In genomic region chr4:185787926-185788679, GRCh38 we compare ENCODE assay signal across 25 cellular contexts. TPM values are rescaled to one million over a fixed set of nuclear protein-coding genes. Genes with fewer than 3 reads are reported as not detected.
DNase-seq lines count a peak whose midpoint lies in the region; ATAC-seq, FAIRE-seq and TF ChIP-seq lines count a peak whose summit lies in the region.
"Had no signal": no experiment of that assay in that cellular context is flagged by ENCODE, and none has a peak within 500 bp of the region (broad histone marks: within the 10 kb centered on the region; RNA-seq: fewer than 3 reads in every experiment).

No MANE protein-coding gene starts in this region.

- ATAC-seq in GM18909 (IDR thresholded peaks at IDR 0.05; ENCODE audit: poor library complexity, unreplicated experiment), result peak; percentile 40
- ATAC-seq in gastrocnemius medialis, result no peak
- ATAC-seq: esophagus mucosa had no signal

- TF ChIP-seq POLR2A in gastrocnemius medialis (IDR thresholded peaks at IDR 0.05), result no peak

- no peak overlapping the region for H3K4me3 ChIP-seq in OCI-LY3 (ENCODE audit: low read length)
- no peak overlapping the region for H3K4me3 ChIP-seq in Karpas-422 (ENCODE audit: low read length)
- H3K4me3 ChIP-seq in coronary artery, result no peak overlapping the region
- no peak overlapping the region for H3K4me3 ChIP-seq in gastrocnemius medialis
- H3K4me3 ChIP-seq: lung, prostate gland, skin epidermis had no signal

- intact Hi-C loops in gastrocnemius medialis (cut with DNase I; ENCODE audit: low total_unique reads) (no loop called here), posterior vena cava (cut with DNase I) (no loop called here)

- no peak overlapping the region for H3K27ac ChIP-seq in OCI-LY3 (ENCODE audit: low read length)
- H3K27ac ChIP-seq in Karpas-422 (ENCODE audit: low read length), result no peak overlapping the region
- H3K27ac ChIP-seq in coronary artery, result no peak overlapping the region
- H3K27ac ChIP-seq in gastrocnemius medialis, result no peak overlapping the region
- H3K27ac ChIP-seq: C4-2B, prostate gland, skin epidermis had no signal

- H3K27me3 ChIP-seq in OCI-LY3 (ENCODE audit: low read depth, low read length), result no peaks in the 10 kb centered on the region
- no peaks in the 10 kb centered on the region for H3K27me3 ChIP-seq in Karpas-422 (ENCODE audit: low read length)
- peaks cover 0 to 3% (median 0%) of the 10 kb centered on the region in 3 donors for H3K27me3 ChIP-seq in gastrocnemius medialis

- H3K9me2 ChIP-seq in Karpas-422 (replicated peaks; ENCODE audit: insufficient read depth, low read length), result no peaks in the 10 kb centered on the region

- no peak overlapping the region for H3K9ac ChIP-seq in OCI-LY3 (ENCODE audit: low read length)
- H3K9ac ChIP-seq in Karpas-422 (ENCODE audit: low read length), result no peak overlapping the region

- peak; percentile 47 for FAIRE-seq in islet of Langerhans (lab: Jason Lieb, UNC)
- FAIRE-seq: frontal cortex, keratinocyte had no signal

- H3K4me2 ChIP-seq in OCI-LY3 (ENCODE audit: low read length) (0 out of 2 replicates have a peak overlapping the region, but pooled peaks have one; percentile 2), Karpas-422 (ENCODE audit: low read depth, low read length, poor library complexity, severe bottlenecking) (no peak overlapping the region)

- H3K79me2 ChIP-seq in OCI-LY3 (ENCODE audit: low read length) (no peaks in the 10 kb centered on the region), Karpas-422 (ENCODE audit: low read length) (no peaks in the 10 kb centered on the region)

- H2AFZ ChIP-seq in OCI-LY3 (ENCODE audit: low read depth, low read length) (no peak overlapping the region), Karpas-422 (ENCODE audit: low read length) (no peak overlapping the region)

- in situ Hi-C loops in gastrocnemius medialis (cut with MboI; ENCODE audit: low sequenced_read_pairs in 4 of 4), result no loop called here

- H4K20me1 ChIP-seq in OCI-LY3 (ENCODE audit: insufficient read depth, low read length), result no peaks in the 10 kb centered on the region
- no peaks in the 10 kb centered on the region for H4K20me1 ChIP-seq in Karpas-422 (ENCODE audit: insufficient read depth, low read depth, low read length)

- DNase-seq in NCI-H1092 treated with DMSO at 0.1 percent for 48 hours (lab: John Stamatoyannopoulos, UW) (peak; percentile 81), Karpas-422 (no peak), coronary artery (ENCODE audit: low spot score) (no peak), gastrocnemius medialis (no peak), posterior vena cava (ENCODE audit: low spot score) (no peak)
- DNase-seq: activated B cell treated with CpG ODN at 0.5 μM for 24 hours; activated CD4-positive, alpha-beta memory T cell treated with anti-CD3 and anti-CD28 coated beads for 36 hours; activated effector memory CD4-positive, alpha-beta T cell treated with anti-CD3 and anti-CD28 coated beads, Interleukin-2, amount 50 U/mL, for 16 hours; effector memory CD4-positive, alpha-beta T cell; GOT3; NCI-H1694; NCI-H446 treated with DMSO at 0.1 percent for 48 hours; RPMI8226; stimulated activated CD4-positive, alpha-beta T cell treated with anti-CD3 and anti-CD28 coated beads, Interleukin-1b, Interleukin-23, amount 100 ng/mL, for 48 hours; T-helper 9 cell had no signal

- H3K9me3 ChIP-seq in OCI-LY3 (ENCODE audit: insufficient read depth, low read length) (no peaks in the 10 kb centered on the region), Karpas-422 (ENCODE audit: low read length) (no peaks in the 10 kb centered on the region), gastrocnemius medialis (no peaks in the 10 kb centered on the region)
- H3K9me3 ChIP-seq: prostate gland had no signal

- no peaks in the 10 kb centered on the region for H3K36me3 ChIP-seq in OCI-LY3 (replicated peaks; ENCODE audit: low read depth, low read length)
- no peaks in the 10 kb centered on the region for H3K36me3 ChIP-seq in Karpas-422 (ENCODE audit: insufficient read depth, low read length)
- no peaks in the 10 kb centered on the region for H3K36me3 ChIP-seq in gastrocnemius medialis
- H3K36me3 ChIP-seq: prostate gland had no signal

- TF ChIP-seq CTCF in OCI-LY3 (IDR thresholded peaks at IDR 0.05; ENCODE audit: low read depth, low read length) (no peak), coronary artery (IDR thresholded peaks at IDR 0.05) (no peak), gastrocnemius medialis (IDR thresholded peaks at IDR 0.05 in 4 of 5, conservative IDR thresholded peaks at IDR 0.05 in 1 of 5) (no peak)

- H3K4me1 ChIP-seq in OCI-LY3 (ENCODE audit: low read length) (0 out of 2 replicates have a peak, but pooled peaks cover 4% of the 10 kb centered on the region), Karpas-422 (ENCODE audit: low read length) (no peaks in the 10 kb centered on the region), gastrocnemius medialis (no peaks in the 10 kb centered on the region)
- H3K4me1 ChIP-seq: prostate gland had no signal

RNA-seq across cellular contexts. Expression of gene SORBS2, which starts 23.9 kb away (rescaled TPM):
- total RNA-seq in Karpas-422 (2014; rRNA removed; shearing (Covaris generic); ENCODE audit: low replicate concordance), result not detected in 2 replicates
- 10 to 100 TPM; 15.3 to 64.5 (median 17.4) TPM for total RNA-seq in gastrocnemius medialis
- 100 to 1,000 TPM; 139 to 166 TPM for total RNA-seq in posterior vena cava
- total RNA-seq: activated B cell treated with CpG ODN at 0.5 μM for 24 hours; activated CD4-positive, alpha-beta memory T cell treated with anti-CD3 and anti-CD28 coated beads for 36 hours had no signal

Comparison
In these comparisons a context has a peak if more than half of its experiments do, and no peak if none do; other contexts are left out.
1. RNA of gene SORBS2, which starts 23.9 kb away (total RNA-seq): 139 to 166 TPM in posterior vena cava and 15.3 to 64.5 TPM in gastrocnemius medialis; not detected in Karpas-422; every median in the first group is over 10 times any median in the second.